26 cellular contexts compared by ENCODE assay signal in the genomic region with DNA sequence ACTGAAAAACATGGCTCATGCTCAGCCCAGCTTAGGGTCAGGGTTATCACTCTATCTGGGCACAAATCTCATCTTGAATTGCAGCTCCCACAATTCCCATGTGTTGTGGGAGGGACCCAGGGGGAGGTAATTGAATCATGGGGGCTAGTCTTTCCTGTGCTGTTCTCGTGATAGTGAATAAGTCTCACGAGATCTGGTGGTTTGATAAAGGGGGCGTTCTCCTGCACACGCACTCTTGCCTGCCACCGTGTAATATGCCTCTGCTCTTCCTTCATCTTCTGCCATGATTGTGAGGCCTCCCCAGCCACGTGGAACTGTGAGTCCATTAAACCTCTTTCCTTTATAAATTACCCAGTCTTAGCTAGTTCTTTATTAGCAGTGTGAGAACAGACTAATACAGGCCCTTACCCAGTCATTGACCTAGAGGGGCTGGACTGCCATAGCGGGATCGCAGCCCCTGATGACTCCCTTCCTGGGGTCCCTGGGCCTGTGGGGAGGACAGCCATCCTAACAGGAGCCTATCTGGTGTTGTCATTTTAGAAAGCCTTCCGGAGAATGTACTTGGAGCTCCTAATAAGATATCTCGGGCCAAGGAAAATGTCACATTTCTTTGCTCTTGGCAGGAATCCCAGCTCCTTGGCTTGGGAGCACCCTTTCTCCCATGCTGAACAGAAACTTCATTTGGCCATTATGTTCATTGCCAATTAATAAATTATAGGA.
DNase-seq lines count a peak whose midpoint lies in the region; ATAC-seq, FAIRE-seq and TF ChIP-seq lines count a peak whose summit lies in the region.
"Had no signal": no experiment of that assay in that cellular context is flagged by ENCODE, and none has a peak within 500 bp of the region (broad histone marks: within the 10 kb centered on the region; RNA-seq: fewer than 3 reads in every experiment).

No MANE protein-coding gene starts in this region.

- H3K27ac Mint-ChIP-seq in memory B cell: no peak overlapping the region
- H3K27ac Mint-ChIP-seq: CD4-positive, alpha-beta memory T cell; naive B cell; T-helper 2 cell treated with Interferon-gamma antibody and Interleukin-4, amounts not matched to agents 5 μg/mL and 100 μg/mL, for 36 hours; WTC11 had no signal

- H3K27me3 Mint-ChIP-seq in memory B cell: no peaks in the 10 kb centered on the region

- H3K4me3 Mint-ChIP-seq in memory B cell: peak overlapping the region; percentile 22
- H3K4me3 Mint-ChIP-seq: CD4-positive, alpha-beta memory T cell; naive B cell; T-helper 2 cell treated with Interferon-gamma antibody and Interleukin-4, amounts not matched to agents 5 μg/mL and 100 μg/mL, for 36 hours; WTC11 had no signal

- FAIRE-seq in HTR-8/SVneo (lab: Jason Lieb, UNC): no peak
- FAIRE-seq: urothelium cell line had no signal

- no peak overlapping the region for H3K4me3 ChIP-seq in fibroblast of pulmonary artery (replicated peaks; ENCODE audit: low read depth, low read length)
- H3K4me3 ChIP-seq: gastroesophageal sphincter, HAP-1, Peyer's patch had no signal

- H3K9me3 Mint-ChIP-seq in memory B cell: peaks cover 2% of the 10 kb centered on the region
- H3K9me3 Mint-ChIP-seq: CD4-positive, alpha-beta memory T cell; naive B cell; T-helper 2 cell treated with Interferon-gamma antibody and Interleukin-4, amounts not matched to agents 5 μg/mL and 100 μg/mL, for 36 hours; WTC11 had no signal

- no peaks in the 10 kb centered on the region for H3K4me1 Mint-ChIP-seq in memory B cell
- H3K4me1 Mint-ChIP-seq: CD4-positive, alpha-beta memory T cell had no signal

- peak; percentile 55 for DNase-seq in astrocyte of the hippocampus (ENCODE audit: low read depth, low spot score)
- DNase-seq in fibroblast of pulmonary artery (ENCODE audit: low read depth): peak; percentile 44
- DNase-seq in memory B cell (ENCODE audit: low spot score in 2 of 2): no peak
- no peak for DNase-seq in NCI-H748 treated with DMSO at 0.1 percent for 48 hours (lab: John Stamatoyannopoulos, UW)
- DNase-seq in iPS-NIHi7 (ENCODE audit: extremely low spot score): no peak
- no peak for DNase-seq in HTR-8/SVneo (ENCODE audit: insufficient read length, low spot score)
- DNase-seq: activated CD4-positive, alpha-beta T cell treated with anti-CD3 and anti-CD28 coated beads, Interleukin-2, amount 50 U/mL, for 48 hours; activated gamma-delta T cell; CD4-positive, alpha-beta memory T cell; central memory CD4-positive, alpha-beta T cell; DMS 273 treated with DMSO at 0.1 percent for 48 hours; GF-D8; mesenchymal stem cell; MM.1S; naive B cell; NCI-H510A treated with DMSO at 0.1 percent for 48 hours; Peyer's patch; retina; stimulated activated CD4-positive, alpha-beta T cell treated with anti-CD3 and anti-CD28 coated beads, Interleukin-15, amount 100 ng/mL, for 24 hours; stimulated activated CD8-positive, alpha-beta memory T cell treated with anti-CD3 and anti-CD28 coated beads, Interleukin-4, amount 100 ng/mL, for 48 hours had no signal

- no peak for TF ChIP-seq CTCF in fibroblast of pulmonary artery (IDR thresholded peaks at IDR 0.05; ENCODE audit: low read length, missing control alignments)

- no peak for ATAC-seq in memory B cell (ENCODE audit: low read depth)
- no peak for ATAC-seq in HG03469 (IDR thresholded peaks at IDR 0.05; ENCODE audit: unreplicated experiment)
- ATAC-seq: gastroesophageal sphincter, WTC11 had no signal

- H3K36me3 Mint-ChIP-seq in memory B cell: no peaks in the 10 kb centered on the region
- H3K36me3 Mint-ChIP-seq: CD4-positive, alpha-beta memory T cell; naive B cell; WTC11 had no signal

Comparison
In these comparisons a context has a peak if more than half of its experiments do, and no peak if none do; other contexts are left out.
1. DNase-seq: peak in astrocyte of the hippocampus (single experiment) and fibroblast of pulmonary artery (single experiment); none in memory B cell (0 of 2), NCI-H748 treated with DMSO at 0.1 percent for 48 hours (single experiment), iPS-NIHi7 (single experiment) and HTR-8/SVneo (single experiment).